In the genomic region with DNA sequence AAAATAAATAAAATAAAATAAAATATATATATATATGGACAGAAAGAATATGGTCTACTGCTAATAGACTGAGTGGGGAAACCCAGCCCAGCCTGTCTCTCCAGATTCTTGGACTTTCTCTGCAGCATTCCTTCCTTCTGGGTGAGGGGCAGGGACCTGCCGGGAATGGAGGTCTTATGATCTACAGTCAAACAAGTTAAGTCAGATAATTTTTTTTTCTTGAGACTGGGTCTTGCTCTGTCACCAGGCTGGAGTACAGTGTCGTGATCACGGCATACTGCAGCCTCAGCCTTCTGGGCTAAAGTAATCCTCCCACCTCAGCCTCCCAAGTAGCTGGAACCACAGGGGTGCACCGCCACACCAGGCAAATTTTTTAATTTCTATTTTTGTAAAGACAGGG, we compare ENCODE assay signal across 28 cellular contexts.
"Had no signal": no experiment of that assay in that cellular context is flagged by ENCODE, and none has a peak within 500 bp of the region (broad histone marks: within the 10 kb centered on the region; RNA-seq: fewer than 3 reads in every experiment).

No MANE protein-coding gene starts in this region.

- H3K27me3 Mint-ChIP-seq: activated CD8-positive, alpha-beta T cell treated with anti-CD3 and anti-CD28 coated beads for 36 hours; activated naive CD8-positive, alpha-beta T cell; brain had no signal

- H3K9me3 Mint-ChIP-seq: activated CD8-positive, alpha-beta T cell treated with anti-CD3 and anti-CD28 coated beads for 36 hours; activated naive CD4-positive, alpha-beta T cell treated with anti-CD3 and anti-CD28 coated beads for 36 hours; activated T-helper 17 cell treated with anti-CD3 and anti-CD28 coated beads, Interleukin-2, amount 50 U/mL, for 72 hours; brain had no signal

- ATAC-seq: activated CD4-positive, CD25-positive, alpha-beta regulatory T cell treated with anti-CD3 and anti-CD28 coated beads, Interleukin-2, amount 50 U/mL, for 24 hours; activated CD8-positive, alpha-beta T cell treated with anti-CD3 and anti-CD28 coated beads for 36 hours; activated T-helper 17 cell treated with anti-CD3 and anti-CD28 coated beads, Interleukin-2, amount 50 U/mL, for 72 hours; Panc1 had no signal

- DNase-seq: activated CD4-positive, alpha-beta T cell treated with anti-CD3 and anti-CD28 coated beads for 4 hours; activated CD8-positive, alpha-beta T cell treated with anti-CD3 and anti-CD28 coated beads for 36 hours; activated gamma-delta T cell; activated naive CD4-positive, alpha-beta T cell treated with anti-CD3 and anti-CD28 coated beads for 36 hours; activated T-cell treated with anti-CD3 and anti-CD28 coated beads for 4 hours; activated T-cell treated with anti-CD3 and anti-CD28 coated beads, Interleukin-2, amount 50 U/mL, for 48 hours; amygdala; MG63; MV-4-11; NCI-H1105; NCI-H1436 treated with DMSO at 0.1 percent for 48 hours; NCI-H187; NCI-H2081; NCI-H510A treated with DMSO at 0.1 percent for 48 hours; NCI-H69; NK-92 treated with Interleukin-12 subunit alpha and Interleukin-12 subunit beta, amount 100 ng/mL, for 24 hours; OCI-M1; Right ventricle myocardium superior; RPMI8226; SJCRH30; SK-N-SH; T-helper 1 cell; WERI-Rb-1 had no signal

- H3K27ac Mint-ChIP-seq: activated CD8-positive, alpha-beta T cell treated with anti-CD3 and anti-CD28 coated beads for 36 hours; activated naive CD4-positive, alpha-beta T cell treated with anti-CD3 and anti-CD28 coated beads for 36 hours; activated naive CD8-positive, alpha-beta T cell; activated T-helper 17 cell treated with anti-CD3 and anti-CD28 coated beads, Interleukin-2, amount 50 U/mL, for 72 hours; brain had no signal

- H3K4me3 ChIP-seq: MG63, SJCRH30 had no signal

- H3K36me3 Mint-ChIP-seq: activated naive CD8-positive, alpha-beta T cell; brain had no signal

- H3K27ac ChIP-seq: SJCRH30, WERI-Rb-1 had no signal

- H3K4me3 Mint-ChIP-seq: activated CD8-positive, alpha-beta T cell treated with anti-CD3 and anti-CD28 coated beads for 36 hours; activated naive CD4-positive, alpha-beta T cell treated with anti-CD3 and anti-CD28 coated beads for 36 hours; activated naive CD8-positive, alpha-beta T cell; activated T-helper 17 cell treated with anti-CD3 and anti-CD28 coated beads, Interleukin-2, amount 50 U/mL, for 72 hours; brain had no signal
